1 cellular context compared by ENCODE assay signal in the genomic region with DNA sequence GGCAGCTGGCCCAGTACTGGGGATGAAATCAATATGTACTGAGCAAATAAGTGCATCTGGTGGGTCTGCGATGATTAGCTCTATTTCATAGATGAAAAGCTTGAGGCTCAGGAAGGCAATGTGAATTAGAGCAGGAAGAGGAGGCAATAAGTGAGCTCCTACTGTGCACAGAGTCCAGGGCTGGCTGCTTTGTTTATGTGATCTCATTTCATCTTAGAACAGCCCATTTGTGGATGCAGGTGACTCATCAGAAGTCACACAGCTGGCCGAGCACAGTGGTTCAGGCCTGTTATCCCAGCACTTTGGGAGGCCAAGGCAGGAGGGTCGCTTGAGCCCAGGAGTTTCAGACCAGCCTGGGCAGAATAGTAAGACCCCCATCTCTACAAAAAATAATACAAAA.
TF ChIP-seq lines count a peak whose summit lies in the region.

No MANE protein-coding gene starts in this region.

TF ChIP-seq in HepG2, 621 proteins besides CTCF, POLR2A, EP300 and RAD21:
- no peak for TF ChIP-seq ZNF577 (CRISPR knock-in tag; IDR thresholded peaks at IDR 0.05; ENCODE audit: borderline replicate concordance, low read depth)
- TF ChIP-seq ZNF510 (CRISPR knock-in tag; IDR thresholded peaks at IDR 0.05; ENCODE audit: low read depth) = no peak
- TF ChIP-seq, protein P1, sequence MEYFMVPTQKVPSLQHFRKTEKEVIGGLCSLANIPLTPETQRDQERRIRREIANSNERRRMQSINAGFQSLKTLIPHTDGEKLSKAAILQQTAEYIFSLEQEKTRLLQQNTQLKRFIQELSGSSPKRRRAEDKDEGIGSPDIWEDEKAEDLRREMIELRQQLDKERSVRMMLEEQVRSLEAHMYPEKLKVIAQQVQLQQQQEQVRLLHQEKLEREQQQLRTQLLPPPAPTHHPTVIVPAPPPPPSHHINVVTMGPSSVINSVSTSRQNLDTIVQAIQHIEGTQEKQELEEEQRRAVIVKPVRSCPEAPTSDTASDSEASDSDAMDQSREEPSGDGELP (IDR thresholded peaks at IDR 0.05; ENCODE audit: borderline replicate concordance, low read depth) = 0 out of 2 replicates have a peak, but pooled peaks have one; percentile 19
- no peak for TF ChIP-seq FOSL1 (CRISPR knock-in tag; IDR thresholded peaks at IDR 0.05; ENCODE audit: borderline replicate concordance)
- no peak for TF ChIP-seq ZNF747 (CRISPR knock-in tag; IDR thresholded peaks at IDR 0.05; ENCODE audit: borderline replicate concordance)
- no peak for TF ChIP-seq ZBTB25 (CRISPR knock-in tag; IDR thresholded peaks at IDR 0.05)
- TF ChIP-seq, protein P2, sequence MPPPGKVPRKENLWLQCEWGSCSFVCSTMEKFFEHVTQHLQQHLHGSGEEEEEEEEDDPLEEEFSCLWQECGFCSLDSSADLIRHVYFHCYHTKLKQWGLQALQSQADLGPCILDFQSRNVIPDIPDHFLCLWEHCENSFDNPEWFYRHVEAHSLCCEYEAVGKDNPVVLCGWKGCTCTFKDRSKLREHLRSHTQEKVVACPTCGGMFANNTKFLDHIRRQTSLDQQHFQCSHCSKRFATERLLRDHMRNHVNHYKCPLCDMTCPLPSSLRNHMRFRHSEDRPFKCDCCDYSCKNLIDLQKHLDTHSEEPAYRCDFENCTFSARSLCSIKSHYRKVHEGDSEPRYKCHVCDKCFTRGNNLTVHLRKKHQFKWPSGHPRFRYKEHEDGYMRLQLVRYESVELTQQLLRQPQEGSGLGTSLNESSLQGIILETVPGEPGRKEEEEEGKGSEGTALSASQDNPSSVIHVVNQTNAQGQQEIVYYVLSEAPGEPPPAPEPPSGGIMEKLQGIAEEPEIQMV (CRISPR knock-in tag; IDR thresholded peaks at IDR 0.05; ENCODE audit: low read depth) = no peak
- no peak for TF ChIP-seq ZNF484 (CRISPR knock-in tag; IDR thresholded peaks at IDR 0.05; ENCODE audit: borderline replicate concordance, low read depth)
- no peak for TF ChIP-seq GABPA (IDR thresholded peaks at IDR 0.05; ENCODE audit: low read depth, low read length)
- no peak for TF ChIP-seq GABPA (CRISPR knock-in tag; IDR thresholded peaks at IDR 0.05; ENCODE audit: low read depth)
- TF ChIP-seq, protein P3, sequence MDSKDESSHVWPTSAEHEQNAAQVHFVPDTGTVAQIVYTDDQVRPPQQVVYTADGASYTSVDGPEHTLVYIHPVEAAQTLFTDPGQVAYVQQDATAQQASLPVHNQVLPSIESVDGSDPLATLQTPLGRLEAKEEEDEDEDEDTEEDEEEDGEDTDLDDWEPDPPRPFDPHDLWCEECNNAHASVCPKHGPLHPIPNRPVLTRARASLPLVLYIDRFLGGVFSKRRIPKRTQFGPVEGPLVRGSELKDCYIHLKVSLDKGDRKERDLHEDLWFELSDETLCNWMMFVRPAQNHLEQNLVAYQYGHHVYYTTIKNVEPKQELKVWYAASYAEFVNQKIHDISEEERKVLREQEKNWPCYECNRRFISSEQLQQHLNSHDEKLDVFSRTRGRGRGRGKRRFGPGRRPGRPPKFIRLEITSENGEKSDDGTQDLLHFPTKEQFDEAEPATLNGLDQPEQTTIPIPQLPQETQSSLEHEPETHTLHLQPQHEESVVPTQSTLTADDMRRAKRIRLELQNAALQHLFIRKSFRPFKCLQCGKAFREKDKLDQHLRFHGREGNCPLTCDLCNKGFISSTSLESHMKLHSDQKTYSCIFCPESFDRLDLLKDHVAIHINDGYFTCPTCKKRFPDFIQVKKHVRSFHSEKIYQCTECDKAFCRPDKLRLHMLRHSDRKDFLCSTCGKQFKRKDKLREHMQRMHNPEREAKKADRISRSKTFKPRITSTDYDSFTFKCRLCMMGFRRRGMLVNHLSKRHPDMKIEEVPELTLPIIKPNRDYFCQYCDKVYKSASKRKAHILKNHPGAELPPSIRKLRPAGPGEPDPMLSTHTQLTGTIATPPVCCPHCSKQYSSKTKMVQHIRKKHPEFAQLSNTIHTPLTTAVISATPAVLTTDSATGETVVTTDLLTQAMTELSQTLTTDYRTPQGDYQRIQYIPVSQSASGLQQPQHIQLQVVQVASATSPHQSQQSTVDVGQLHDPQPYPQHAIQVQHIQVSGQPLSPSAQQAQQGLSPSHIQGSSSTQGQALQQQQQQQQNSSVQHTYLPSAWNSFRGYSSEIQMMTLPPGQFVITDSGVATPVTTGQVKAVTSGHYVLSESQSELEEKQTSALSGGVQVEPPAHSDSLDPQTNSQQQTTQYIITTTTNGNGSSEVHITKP (CRISPR knock-in tag; IDR thresholded peaks at IDR 0.05; ENCODE audit: low read depth) = peak; percentile 92
- no peak for TF ChIP-seq ZBTB44 (CRISPR knock-in tag; IDR thresholded peaks at IDR 0.05)
- TF ChIP-seq ZNF34 (CRISPR knock-in tag; IDR thresholded peaks at IDR 0.05; ENCODE audit: borderline replicate concordance) = no peak
- no peak for TF ChIP-seq MAFF (IDR thresholded peaks at IDR 0.05; ENCODE audit: low read depth, low read length)
- TF ChIP-seq KDM4B (CRISPR knock-in tag; IDR thresholded peaks at IDR 0.05) = no peak
- TF ChIP-seq MXD3 (CRISPR knock-in tag; IDR thresholded peaks at IDR 0.05) = no peak
- peak; percentile 43; the same call in 1 of the 2 replicates for TF ChIP-seq ZNF121 (CRISPR knock-in tag; IDR thresholded peaks at IDR 0.05)
- peak; percentile 87 for TF ChIP-seq FOSL2 (CRISPR knock-in tag; IDR thresholded peaks at IDR 0.05)
- TF ChIP-seq ZNF607 (CRISPR knock-in tag; IDR thresholded peaks at IDR 0.05; ENCODE audit: borderline replicate concordance) = no peak
- TF ChIP-seq IKZF5 (CRISPR knock-in tag; IDR thresholded peaks at IDR 0.05) = no peak
- peak; percentile 76 for TF ChIP-seq ZKSCAN1 (IDR thresholded peaks at IDR 0.05; ENCODE audit: low read length)
- no peak for TF ChIP-seq ZNF879 (CRISPR knock-in tag; IDR thresholded peaks at IDR 0.05)
- TF ChIP-seq MATR3 (CRISPR knock-in tag; IDR thresholded peaks at IDR 0.05) = no peak
- TF ChIP-seq ZKSCAN8 (CRISPR knock-in tag; IDR thresholded peaks at IDR 0.05; ENCODE audit: borderline replicate concordance) = peak; percentile 92
- no peak for TF ChIP-seq SIN3A (IDR thresholded peaks at IDR 0.05; ENCODE audit: borderline replicate concordance, low read depth, low read length)
